In the genomic region with DNA sequence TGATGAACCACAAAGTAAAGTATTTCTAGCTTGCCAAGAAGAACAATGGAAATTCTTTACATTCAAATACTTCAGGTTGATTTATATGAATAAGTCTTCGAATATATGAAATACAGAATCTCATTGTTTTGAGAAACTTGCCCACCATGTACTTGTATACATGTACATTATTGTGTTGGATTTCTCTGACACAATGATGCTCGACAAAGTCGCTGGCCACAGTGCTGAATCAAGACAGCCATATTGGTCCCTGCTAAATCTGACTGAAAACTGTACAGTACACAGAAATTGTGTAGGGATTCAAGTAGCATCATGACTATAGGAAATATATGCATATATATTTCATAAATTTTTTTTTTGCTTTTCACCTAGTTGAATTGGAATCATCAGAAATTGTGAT, we compare ENCODE assay signal across 14 cellular contexts. TPM values are rescaled to one million over a fixed set of nuclear protein-coding genes. Genes with fewer than 3 reads are reported as not detected.
DNase-seq lines count a peak whose midpoint lies in the region; ATAC-seq and TF ChIP-seq lines count a peak whose summit lies in the region.
"Had no signal": no experiment of that assay in that cellular context is flagged by ENCODE, and none has a peak within 500 bp of the region (broad histone marks: within the 10 kb centered on the region; RNA-seq: fewer than 3 reads in every experiment).

No MANE protein-coding gene starts in this region.

- H3K9ac ChIP-seq in PC-3 (ENCODE audit: low read length) (no peak overlapping the region), trophoblast cell (ENCODE audit: low read length) (no peak overlapping the region)

- H3K18ac ChIP-seq in trophoblast cell (ENCODE audit: low read length) = no peak overlapping the region

- no peak overlapping the region for H3K4me3 Mint-ChIP-seq in activated naive CD4-positive, alpha-beta T cell treated with anti-CD3 and anti-CD28 coated beads, Interleukin-2, amount 10 ng/mL, durations not matched to agents 7 days and 5 days
- H3K4me3 Mint-ChIP-seq: type B pancreatic cell had no signal

- TF ChIP-seq CTCF in PC-3 (conservative IDR thresholded peaks at IDR 0.05; ENCODE audit: low read depth, low read length) = no peak

- H3K9me3 Mint-ChIP-seq in activated naive CD4-positive, alpha-beta T cell treated with anti-CD3 and anti-CD28 coated beads, Interleukin-2, amount 10 ng/mL, durations not matched to agents 7 days and 5 days = peaks cover 2% of the 10 kb centered on the region
- H3K9me3 Mint-ChIP-seq: type B pancreatic cell had no signal

- H3K27ac ChIP-seq in PC-3 (ENCODE audit: low read length) (no peak overlapping the region), trophoblast cell (ENCODE audit: low read depth, low read length) (no peak overlapping the region)

- no peaks in the 10 kb centered on the region for H4K20me1 ChIP-seq in PC-3 (ENCODE audit: low read length)

- H2AK5ac ChIP-seq in trophoblast cell (ENCODE audit: low read length) = no peak overlapping the region

- H3K9me3 ChIP-seq in PC-3 (ENCODE audit: low read length) (no peaks in the 10 kb centered on the region), trophoblast cell (ENCODE audit: insufficient read depth, low read depth, low read length) (no peaks in the 10 kb centered on the region)
- H3K9me3 ChIP-seq: mucosa of descending colon had no signal

- H2AFZ ChIP-seq in PC-3 (ENCODE audit: low read length) (no peak overlapping the region), trophoblast cell (ENCODE audit: insufficient read depth, low read length, poor library complexity) (no peak overlapping the region)

- H3F3A ChIP-seq in PC-3 (ENCODE audit: low read length, unreplicated experiment) = no peaks in the 10 kb centered on the region

- WGBS in trophoblast cell (ENCODE audit: extremely low coverage, insufficient coverage, insufficient read length) = no CpG with 5 or more reads among the region's 3 CpGs

- DNase-seq in activated naive CD4-positive, alpha-beta T cell treated with anti-CD3 and anti-CD28 coated beads, Interleukin-2, amount 10 ng/mL, durations not matched to agents 7 days and 5 days = peak; percentile 32
- DNase-seq in activated naive CD4-positive, alpha-beta T cell treated with anti-CD3 and anti-CD28 coated beads, Interleukin-2, amount 50 U/mL, for 16 hours = no peak
- DNase-seq in PC-3 = peak; percentile 35
- peak; percentile 48 for DNase-seq in dermis blood vessel endothelial cell
- peak; percentile 25 to 63 for DNase-seq in trophoblast cell
- DNase-seq in SW480 (ENCODE audit: low spot score) = no peak
- no peak for DNase-seq in DMS153 (lab: John Stamatoyannopoulos, UW)
- DNase-seq: activated CD4-positive, alpha-beta T cell treated with anti-CD3 and anti-CD28 coated beads for 48 hours; activated gamma-delta T cell treated with Interleukin-2 at 50 U/mL for 16 hours; mucosa of descending colon; NCI-H2171; RPMI8226 had no signal

- H3K9me2 ChIP-seq in PC-3 (replicated peaks; ENCODE audit: low read length) = no peaks in the 10 kb centered on the region

- no peak overlapping the region for H4K12ac ChIP-seq in trophoblast cell (ENCODE audit: low read depth, low read length)

- H4K91ac ChIP-seq in trophoblast cell (ENCODE audit: low read depth, low read length) = no peak overlapping the region

- no peak overlapping the region for H2BK12ac ChIP-seq in trophoblast cell (ENCODE audit: low read length)

- peaks cover 9% of the 10 kb centered on the region for H3K27me3 ChIP-seq in PC-3 (ENCODE audit: low read length)
- no peaks in the 10 kb centered on the region for H3K27me3 ChIP-seq in trophoblast cell (ENCODE audit: insufficient read depth, low read length)

- H3K27me3 Mint-ChIP-seq in activated naive CD4-positive, alpha-beta T cell treated with anti-CD3 and anti-CD28 coated beads, Interleukin-2, amount 10 ng/mL, durations not matched to agents 7 days and 5 days = peaks cover 32% of the 10 kb centered on the region

- no TSS peak for BruUV-seq in PC-3 (replicated peaks; lab: Mats Ljungman, UMichigan)

- no peak overlapping the region for H2BK120ac ChIP-seq in trophoblast cell (ENCODE audit: insufficient read depth, low read length, poor library complexity)

- H3K4me1 ChIP-seq in PC-3 (ENCODE audit: insufficient read depth, low read length) (no peaks in the 10 kb centered on the region), trophoblast cell (ENCODE audit: control insufficient read depth in 1 of 2, insufficient read depth in 2 of 2, low read length in 2 of 2) (peaks cover 0 to 2% of the 10 kb centered on the region in 2 experiments)

- no peak overlapping the region for H3K14ac ChIP-seq in trophoblast cell (ENCODE audit: low read length)

- H2BK5ac ChIP-seq in trophoblast cell (ENCODE audit: low read depth, low read length, poor library complexity) = no peak overlapping the region

- peaks cover 5% of the 10 kb centered on the region for H3K36me3 Mint-ChIP-seq in activated naive CD4-positive, alpha-beta T cell treated with anti-CD3 and anti-CD28 coated beads, Interleukin-2, amount 10 ng/mL, durations not matched to agents 7 days and 5 days
- H3K36me3 Mint-ChIP-seq: type B pancreatic cell had no signal

- peaks cover 11% of the 10 kb centered on the region for H3K4me1 Mint-ChIP-seq in activated naive CD4-positive, alpha-beta T cell treated with anti-CD3 and anti-CD28 coated beads, Interleukin-2, amount 10 ng/mL, durations not matched to agents 7 days and 5 days

- no peak for ATAC-seq in PC-3
- ATAC-seq in esophagus mucosa = no peak
- ATAC-seq: mucosa of descending colon had no signal

- H3K4me2 ChIP-seq in PC-3 (ENCODE audit: low read length) (no peak overlapping the region), trophoblast cell (ENCODE audit: low read length) (no peak overlapping the region)

- intact Hi-C loops in PC-3 (cut with micrococcal nuclease) = loop anchor here (10.0 kb wide), 1 partner anchor 149 kb away; no protein-coding TSS in a partner anchor

- H3K36me3 ChIP-seq in PC-3 (ENCODE audit: low read depth, low read length) (no peaks in the 10 kb centered on the region), trophoblast cell (ENCODE audit: control insufficient read depth in 1 of 2, insufficient read depth in 2 of 2, low read length in 2 of 2) (no peaks in the 10 kb centered on the region)

- no peak overlapping the region for H3K23ac ChIP-seq in trophoblast cell (ENCODE audit: low read length)

- H3K79me1 ChIP-seq in trophoblast cell (ENCODE audit: low read length) = peaks cover 9% of the 10 kb centered on the region

- no peak overlapping the region for H4K8ac ChIP-seq in trophoblast cell (ENCODE audit: low read depth, low read length)

- H3K79me2 ChIP-seq in PC-3 (ENCODE audit: low read length) = no peaks in the 10 kb centered on the region
- peaks cover 9% of the 10 kb centered on the region for H3K79me2 ChIP-seq in trophoblast cell (ENCODE audit: control insufficient read depth, insufficient read depth, low read length, poor library complexity)

- no peak overlapping the region for H3K27ac Mint-ChIP-seq in activated naive CD4-positive, alpha-beta T cell treated with anti-CD3 and anti-CD28 coated beads, Interleukin-2, amount 10 ng/mL, durations not matched to agents 7 days and 5 days
- H3K27ac Mint-ChIP-seq: type B pancreatic cell had no signal

- CTCF ChIA-PET in activated naive CD4-positive, alpha-beta T cell treated with anti-CD3 and anti-CD28 coated beads, Interleukin-2, amount 10 ng/mL, durations not matched to agents 7 days and 5 days (lab: Charles Lee) = no interaction called here
- CTCF ChIA-PET in PC-3 (lab: Charles Lee) = no interaction called here

- POLR2A ChIA-PET in PC-3 (lab: Charles Lee; ENCODE audit: unreplicated experiment) = no interaction called here

- no peak overlapping the region for H3K4me3 ChIP-seq in PC-3 (ENCODE audit: low read length)
- no peak overlapping the region for H3K4me3 ChIP-seq in trophoblast cell (ENCODE audit: low read depth, low read length)
- H3K4me3 ChIP-seq: mucosa of descending colon had no signal

- no peak overlapping the region for H3K4ac ChIP-seq in trophoblast cell (ENCODE audit: low read depth, low read length)

RNA-seq across cellular contexts. Expression of gene LIN28B, which starts 13.1 kb away (rescaled TPM):
- total RNA-seq in PC-3 (2014; rRNA removed) (0.11 TPM in 1 of 2 replicates, not detected in the other), dermis blood vessel endothelial cell (not detected in 2 replicates), esophagus mucosa (not detected)
- polyA plus RNA-seq in trophoblast cell (2013) = 34.6 and 34.8 TPM in 2 replicates
- total RNA-seq: mucosa of descending colon had no signal

Comparison
In these comparisons a context has a peak if more than half of its experiments do, and no peak if none do; other contexts are left out.
1. DNase-seq: peak in activated naive CD4-positive, alpha-beta T cell treated with anti-CD3 and anti-CD28 coated beads, Interleukin-2, amount 10 ng/mL, durations not matched to agents 7 days and 5 days (single experiment), PC-3 (single experiment), dermis blood vessel endothelial cell (single experiment) and trophoblast cell (2 of 2); none in activated naive CD4-positive, alpha-beta T cell treated with anti-CD3 and anti-CD28 coated beads, Interleukin-2, amount 50 U/mL, for 16 hours (single experiment), SW480 (single experiment) and DMS153 (single experiment).